ENCODE assay signal across 15 cellular contexts in genomic region chr11:83042966-83043711, GRCh38. TPM values are rescaled to one million over a fixed set of nuclear protein-coding genes. Genes with fewer than 3 reads are reported as not detected.
DNase-seq lines count a peak whose midpoint lies in the region; ATAC-seq and TF ChIP-seq lines count a peak whose summit lies in the region.
"Had no signal": no experiment of that assay in that cellular context is flagged by ENCODE, and none has a peak within 500 bp of the region (broad histone marks: within the 10 kb centered on the region; RNA-seq: fewer than 3 reads in every experiment).

No MANE protein-coding gene starts in this region.

- H3K27me3 Mint-ChIP-seq in activated B cell treated with CpG ODN at 0.5 μM for 24 hours = no peaks in the 10 kb centered on the region
- no peaks in the 10 kb centered on the region for H3K27me3 Mint-ChIP-seq in activated T-helper 1 cell treated with anti-CD3 and anti-CD28 coated beads, Interleukin-12 subunit alpha, Interleukin-12 subunit beta, Interleukin-2, Interleukin-4 antibody, amounts not matched to agents 30 ng/mL and 10 ng/mL and 1 ng/mL, durations not matched to agents 14 hours and 24 hours and 36 hours (ENCODE audit: insufficient read depth)

- POLR2A ChIA-PET in activated B cell treated with CpG ODN at 0.5 μM for 24 hours (lab: Charles Lee) = interaction anchor here (2.3 kb wide), 1 partner anchor 20 kb away, joined by 12 read pairs; no protein-coding TSS in a partner anchor

- TF ChIP-seq CTCF in activated B cell treated with CpG ODN at 0.5 μM for 24 hours (IDR thresholded peaks at IDR 0.05) (no peak), foreskin keratinocyte (conservative IDR thresholded peaks at IDR 0.05) (no peak), uterus (IDR thresholded peaks at IDR 0.05) (no peak)

- no peaks in the 10 kb centered on the region for H3K9me3 Mint-ChIP-seq in activated B cell treated with CpG ODN at 0.5 μM for 24 hours
- no peaks in the 10 kb centered on the region for H3K9me3 Mint-ChIP-seq in activated T-helper 1 cell treated with anti-CD3 and anti-CD28 coated beads, Interleukin-12 subunit alpha, Interleukin-12 subunit beta, Interleukin-2, Interleukin-4 antibody, amounts not matched to agents 30 ng/mL and 10 ng/mL and 1 ng/mL, durations not matched to agents 14 hours and 24 hours and 36 hours

- CTCF ChIA-PET in activated B cell treated with CpG ODN at 0.5 μM for 24 hours (lab: Charles Lee) = interaction anchor here (1.0 kb wide), 1 partner anchor 13 kb away, joined by 3 read pairs; no protein-coding TSS in a partner anchor

- peaks cover 27% of the 10 kb centered on the region for H3K36me3 Mint-ChIP-seq in activated B cell treated with CpG ODN at 0.5 μM for 24 hours (ENCODE audit: low read depth)
- H3K36me3 Mint-ChIP-seq in activated T-helper 1 cell treated with anti-CD3 and anti-CD28 coated beads, Interleukin-12 subunit alpha, Interleukin-12 subunit beta, Interleukin-2, Interleukin-4 antibody, amounts not matched to agents 30 ng/mL and 10 ng/mL and 1 ng/mL, durations not matched to agents 14 hours and 24 hours and 36 hours (ENCODE audit: low read depth) = peaks cover 6% of the 10 kb centered on the region

- H3K4me1 ChIP-seq in foreskin keratinocyte (peaks cover 20% of the 10 kb centered on the region), skeletal muscle tissue (ENCODE audit: control insufficient read depth in 3 of 3, insufficient read depth in 3 of 3, low read length in 3 of 3) (peaks cover 13 to 24% (median 23%) of the 10 kb centered on the region in 3 donors), uterus (no peaks in the 10 kb centered on the region)
- H3K4me1 ChIP-seq: prostate gland had no signal

- no peak for ATAC-seq in activated B cell treated with CpG ODN at 0.5 μM for 24 hours (ENCODE audit: low read depth)
- ATAC-seq in foreskin keratinocyte = peak; percentile 32
- no peak for ATAC-seq in HG02885 (IDR thresholded peaks at IDR 0.05; ENCODE audit: poor library complexity, unreplicated experiment)

- H3K4me3 Mint-ChIP-seq in activated B cell treated with CpG ODN at 0.5 μM for 24 hours = no peak overlapping the region
- H3K4me3 Mint-ChIP-seq in activated T-helper 1 cell treated with anti-CD3 and anti-CD28 coated beads, Interleukin-12 subunit alpha, Interleukin-12 subunit beta, Interleukin-2, Interleukin-4 antibody, amounts not matched to agents 30 ng/mL and 10 ng/mL and 1 ng/mL, durations not matched to agents 14 hours and 24 hours and 36 hours = no peak overlapping the region
- H3K4me3 Mint-ChIP-seq: T-helper 1 cell treated with Interleukin-12 subunit alpha and Interleukin-12 subunit beta and Interleukin-4 antibody, amounts not matched to agents 30 μg/mL and 1 μg/mL, for 36 hours had no signal

- H3K27ac ChIP-seq in foreskin keratinocyte (no peak overlapping the region), skeletal muscle tissue (ENCODE audit: low read depth, low read length) (peak overlapping the region; percentile 26), uterus (no peak overlapping the region)
- H3K27ac ChIP-seq: C4-2B, prostate gland had no signal

- H3K9ac ChIP-seq in skeletal muscle tissue (ENCODE audit: low read depth in 1 of 3, low read length in 3 of 3) = no peak overlapping the region

- DNase-seq in M059J (ENCODE audit: low read depth) = peak; percentile 87
- no peak for DNase-seq in activated B cell treated with CpG ODN at 0.5 μM for 24 hours
- DNase-seq in foreskin keratinocyte = peak in 1 of 2 donors; percentile 63
- no peak for DNase-seq in activated T-helper 1 cell treated with anti-CD3 and anti-CD28 coated beads, Interleukin-12 subunit alpha, Interleukin-12 subunit beta, Interleukin-2, Interleukin-4 antibody, amounts not matched to agents 30 ng/mL and 10 ng/mL and 1 ng/mL, durations not matched to agents 14 hours and 24 hours and 36 hours (ENCODE audit: low spot score)
- no peak for DNase-seq in mucosa of gallbladder (ENCODE audit: low spot score)
- no peak for DNase-seq in uterus
- DNase-seq: activated CD4-positive, alpha-beta T cell treated with anti-CD3 and anti-CD28 coated beads, Interleukin-2, amount 50 U/mL, for 1 hour; activated T-cell treated with anti-CD3 and anti-CD28 coated beads, Interleukin-2, amount 50 U/mL, for 48 hours; esophagus squamous epithelium; NCI-H1105 had no signal

- peaks cover 88% of the 10 kb centered on the region for H3K4me1 Mint-ChIP-seq in activated B cell treated with CpG ODN at 0.5 μM for 24 hours
- H3K4me1 Mint-ChIP-seq in activated T-helper 1 cell treated with anti-CD3 and anti-CD28 coated beads, Interleukin-12 subunit alpha, Interleukin-12 subunit beta, Interleukin-2, Interleukin-4 antibody, amounts not matched to agents 30 ng/mL and 10 ng/mL and 1 ng/mL, durations not matched to agents 14 hours and 24 hours and 36 hours (ENCODE audit: low read depth) = peaks cover 19% of the 10 kb centered on the region

- intact Hi-C loops in activated B cell treated with CpG ODN at 0.5 μM for 24 hours (cut with micrococcal nuclease) = loop anchor here (1.0 kb wide), 1 partner anchor 8 kb away; no protein-coding TSS in a partner anchor
- intact Hi-C loops in activated T-helper 1 cell treated with anti-CD3 and anti-CD28 coated beads, Interleukin-12 subunit alpha, Interleukin-12 subunit beta, Interleukin-2, Interleukin-4 antibody, amounts not matched to agents 30 ng/mL and 10 ng/mL and 1 ng/mL, durations not matched to agents 14 hours and 24 hours and 36 hours (cut with micrococcal nuclease) = no loop called here
- intact Hi-C loops in uterus (cut with DNase I; ENCODE audit: low total_unique reads) = no loop called here

- H3K27me3 ChIP-seq in foreskin keratinocyte (no peaks in the 10 kb centered on the region), skeletal muscle tissue (ENCODE audit: control insufficient read depth in 3 of 3, insufficient read depth in 3 of 3, low read length in 3 of 3) (no peaks in the 10 kb centered on the region), uterus (no peaks in the 10 kb centered on the region)
- H3K27me3 ChIP-seq: esophagus squamous epithelium had no signal

- H3K9me3 ChIP-seq in skeletal muscle tissue (ENCODE audit: control insufficient read depth in 3 of 3, low read length in 3 of 3) (no peaks in the 10 kb centered on the region), uterus (no peaks in the 10 kb centered on the region)
- H3K9me3 ChIP-seq: esophagus squamous epithelium, prostate gland had no signal

- H3K36me3 ChIP-seq in skeletal muscle tissue (ENCODE audit: control insufficient read depth in 3 of 3, insufficient read depth in 3 of 3, low read length in 3 of 3) (no peaks in the 10 kb centered on the region), uterus (no peaks in the 10 kb centered on the region)
- H3K36me3 ChIP-seq: esophagus squamous epithelium, prostate gland had no signal

- H3K27ac Mint-ChIP-seq in activated B cell treated with CpG ODN at 0.5 μM for 24 hours = peak overlapping the region; percentile 18
- no peak overlapping the region for H3K27ac Mint-ChIP-seq in activated T-helper 1 cell treated with anti-CD3 and anti-CD28 coated beads, Interleukin-12 subunit alpha, Interleukin-12 subunit beta, Interleukin-2, Interleukin-4 antibody, amounts not matched to agents 30 ng/mL and 10 ng/mL and 1 ng/mL, durations not matched to agents 14 hours and 24 hours and 36 hours
- H3K27ac Mint-ChIP-seq: T-helper 1 cell treated with Interleukin-12 subunit alpha and Interleukin-12 subunit beta and Interleukin-4 antibody, amounts not matched to agents 30 μg/mL and 1 μg/mL, for 36 hours had no signal

- TF ChIP-seq POLR2A in uterus (IDR thresholded peaks at IDR 0.05) = no peak

- H3K4me3 ChIP-seq in skeletal muscle tissue (ENCODE audit: low read length in 3 of 3) (no peak overlapping the region), uterus (no peak overlapping the region)
- H3K4me3 ChIP-seq: esophagus squamous epithelium, prostate gland had no signal

RNA-seq across cellular contexts. Expression of gene RAB30, which starts 28.6 kb away (rescaled TPM):
- 9.4 and 12.2 TPM in 2 replicates for total RNA-seq in M059J (2014; rRNA removed; shearing (Covaris generic))
- total RNA-seq in activated B cell treated with CpG ODN at 0.5 μM for 24 hours (160 and 173 TPM in 2 replicates), foreskin keratinocyte (3.5 and 4.7 TPM in 2 replicates), skeletal muscle tissue (16.2 TPM), mucosa of gallbladder (13.6 TPM), uterus (100 to 1,000 TPM in 1 of 4 donors, 10 to 100 TPM in 3; 12.4 to 113 (median 48.4) TPM)
- 1.1 and 1.8 TPM in 2 replicates for polyA plus RNA-seq in foreskin keratinocyte
- 15.2 and 16.0 TPM in 2 replicates for total RNA-seq in activated T-helper 1 cell treated with anti-CD3 and anti-CD28 coated beads, Interleukin-12 subunit alpha, Interleukin-12 subunit beta, Interleukin-2, Interleukin-4 antibody, amounts not matched to agents 30 ng/mL and 10 ng/mL and 1 ng/mL, durations not matched to agents 14 hours and 24 hours and 36 hours
